Comparison of ENCODE assay signal across 24 cellular contexts in genomic region chr5:145562931-145563330, GRCh38.
"Had no signal": no experiment of that assay in that cellular context is flagged by ENCODE, and none has a peak within 500 bp of the region (broad histone marks: within the 10 kb centered on the region; RNA-seq: fewer than 3 reads in every experiment).

No MANE protein-coding gene starts in this region.

- H3K27ac ChIP-seq: adrenal gland, body of pancreas, dorsolateral prefrontal cortex, spleen, thyroid gland, VCaP had no signal

- H3K4me3 Mint-ChIP-seq: activated T-helper 1 cell treated with anti-CD3 and anti-CD28 coated beads, Interleukin-12 subunit alpha, Interleukin-12 subunit beta, Interleukin-2, Interleukin-4 antibody, amounts not matched to agents 30 ng/mL and 10 ng/mL and 1 ng/mL, durations not matched to agents 14 hours and 24 hours and 36 hours; nephron progenitor cell had no signal

- FAIRE-seq: colon, keratinocyte had no signal

- H3K27me3 ChIP-seq: adrenal gland, body of pancreas, dorsolateral prefrontal cortex, spleen, thyroid gland had no signal

- DNase-seq: activated CD4-positive, alpha-beta T cell treated with anti-CD3 and anti-CD28 coated beads for 1 hour; activated CD4-positive, alpha-beta T cell treated with anti-CD3 and anti-CD28 coated beads, Interleukin-2, amount 50 U/mL, for 48 hours; activated gamma-delta T cell treated with Interleukin-2 at 50 U/mL for 16 hours; activated T-cell treated with anti-CD3 and anti-CD28 coated beads for 4 hours; adrenal gland; body of pancreas; caudate nucleus; dorsolateral prefrontal cortex; erythroblast; midbrain; nephron progenitor cell; retina; spleen; stimulated activated CD8-positive, alpha-beta memory T cell treated with anti-CD3 and anti-CD28 coated beads, Interleukin-4, amount 100 ng/mL, for 48 hours; stimulated activated naive CD4-positive, alpha-beta T cell; T1000; thyroid gland had no signal

- H3K27ac Mint-ChIP-seq: activated naive CD4-positive, alpha-beta T cell treated with anti-CD3 and anti-CD28 coated beads, Interleukin-2, amount 50 U/mL, for 72 hours; activated T-helper 1 cell treated with anti-CD3 and anti-CD28 coated beads, Interleukin-12 subunit alpha, Interleukin-12 subunit beta, Interleukin-2, Interleukin-4 antibody, amounts not matched to agents 30 ng/mL and 10 ng/mL and 1 ng/mL, durations not matched to agents 14 hours and 24 hours and 36 hours; nephron progenitor cell had no signal

- H3K36me3 ChIP-seq: adrenal gland, spleen, thyroid gland had no signal

- ATAC-seq: activated naive CD4-positive, alpha-beta T cell treated with anti-CD3 and anti-CD28 coated beads, Interleukin-2, amount 50 U/mL, for 72 hours; body of pancreas; left lobe of liver had no signal

- H3K9me3 ChIP-seq: adrenal gland, body of pancreas, thyroid gland had no signal

- H3K36me3 Mint-ChIP-seq: activated naive CD4-positive, alpha-beta T cell treated with anti-CD3 and anti-CD28 coated beads, Interleukin-2, amount 50 U/mL, for 72 hours had no signal

- H3K4me3 ChIP-seq: adrenal gland, body of pancreas, dorsolateral prefrontal cortex, lung, spleen, thyroid gland had no signal

- H3K4me1 ChIP-seq: adrenal gland, body of pancreas, spleen, thyroid gland had no signal
